6 cellular contexts compared by ENCODE assay signal in the genomic region with DNA sequence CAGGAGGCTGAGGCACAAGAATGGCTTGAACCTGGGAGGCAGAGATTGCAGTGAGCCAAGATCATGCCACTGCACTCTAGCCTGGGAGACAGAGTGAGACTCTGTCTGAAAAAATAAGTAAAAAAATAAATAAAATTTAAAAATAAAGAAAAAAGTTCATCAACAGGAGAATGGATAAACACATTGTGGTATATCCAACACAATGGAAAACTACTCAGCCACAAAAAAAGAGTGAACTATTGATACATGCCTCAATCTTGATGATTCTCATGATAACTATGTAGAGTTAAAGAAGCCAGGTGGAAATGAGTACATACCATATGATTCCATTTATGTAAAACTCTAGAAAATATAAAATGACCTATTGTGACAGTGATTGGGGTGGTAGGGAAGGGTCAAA.
"Had no signal": no experiment of that assay in that cellular context is flagged by ENCODE, and none has a peak within 500 bp of the region (broad histone marks: within the 10 kb centered on the region; RNA-seq: fewer than 3 reads in every experiment).

No MANE protein-coding gene starts in this region.

- H3K4me3 ChIP-seq: K562 had no signal

- H3K27ac ChIP-seq: HL-60 had no signal

- DNase-seq: IMR-90, KBM-7, KG1 had no signal

- ATAC-seq: HepG2, K562 had no signal
